Comparison of ENCODE assay signal across 9 cellular contexts in genomic region chr6:138266095-138266494, GRCh38. TPM values are rescaled to one million over a fixed set of nuclear protein-coding genes. Genes with fewer than 3 reads are reported as not detected.
"Had no signal": no experiment of that assay in that cellular context is flagged by ENCODE, and none has a peak within 500 bp of the region (broad histone marks: within the 10 kb centered on the region; RNA-seq: fewer than 3 reads in every experiment).

No MANE protein-coding gene starts in this region.

- H3K4me3 ChIP-seq: GM12878 had no signal

- FAIRE-seq: G401.6, GM12878, GM12891, GM12892, GM18507, GM19239 had no signal

- DNase-seq: GDM1, GF-D8 had no signal

- ATAC-seq: GM12878 had no signal

RNA-seq across cellular contexts. Expression of gene PBOV1, which starts 47.8 kb away (rescaled TPM):
- total RNA-seq: G401, GM12878 had no signal
- polyA plus RNA-seq: GM12878 had no signal
